8 cellular contexts compared by ENCODE assay signal in the genomic region with DNA sequence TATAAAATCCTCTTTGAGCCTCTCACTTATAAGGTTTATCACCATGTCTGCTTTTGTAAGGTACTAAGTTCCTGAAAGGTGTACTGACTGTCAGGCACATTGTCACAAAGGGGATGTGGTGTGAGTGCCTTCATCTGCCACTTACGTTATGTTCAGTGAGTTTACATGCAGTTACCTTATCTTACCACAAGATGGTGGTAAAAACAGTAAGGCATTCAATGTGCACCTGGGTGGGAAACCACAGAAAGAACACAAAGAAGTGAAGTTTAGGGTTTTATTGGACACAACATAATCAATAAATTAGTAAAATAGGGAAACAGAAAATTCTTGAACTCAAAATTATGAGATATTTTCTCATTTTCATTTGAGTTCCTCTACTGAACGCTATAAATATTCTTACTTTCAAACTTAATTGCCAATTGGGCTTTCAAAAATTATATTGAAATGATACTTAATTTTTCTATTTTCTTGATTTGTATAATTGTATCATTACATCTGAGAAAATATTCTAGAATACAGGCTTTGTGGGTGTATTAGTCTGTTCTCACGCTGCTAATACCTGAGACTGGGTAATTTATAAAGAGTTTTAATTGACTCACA.
A peak's percentile ranks its signal among the peaks of the same experiment; 100 is the strongest.
DNase-seq lines count a peak whose midpoint lies in the region; ATAC-seq, FAIRE-seq and TF ChIP-seq lines count a peak whose summit lies in the region.

No MANE protein-coding gene starts in this region.

- no peak overlapping the region for H3K4me3 Mint-ChIP-seq in glutamatergic neuron (ENCODE audit: unreplicated experiment)
- H3K4me3 Mint-ChIP-seq in stimulated activated naive B cell treated with anti-CD40 and anti-IgM and Interleukin-4, amounts not matched to agents 10 μg/mL and 1 μg/mL and 100 μg/mL, for 72 hours = no peak overlapping the region
- H3K4me3 Mint-ChIP-seq in activated T-helper 2 cell treated with anti-CD3 and anti-CD28 coated beads, Interferon-gamma antibody, Interleukin-2, Interleukin-4, amounts not matched to agents 10 μg/mL and 5 μg/mL and 100 μg/mL, durations not matched to agents 14 hours and 24 hours and 36 hours (ENCODE audit: low read depth) = no peak overlapping the region

- H3K27me3 Mint-ChIP-seq in glutamatergic neuron (ENCODE audit: unreplicated experiment) = no peaks in the 10 kb centered on the region
- no peaks in the 10 kb centered on the region for H3K27me3 Mint-ChIP-seq in stimulated activated naive B cell treated with anti-CD40 and anti-IgM and Interleukin-4, amounts not matched to agents 10 μg/mL and 1 μg/mL and 100 μg/mL, for 72 hours
- no peaks in the 10 kb centered on the region for H3K27me3 Mint-ChIP-seq in activated T-helper 2 cell treated with anti-CD3 and anti-CD28 coated beads, Interferon-gamma antibody, Interleukin-2, Interleukin-4, amounts not matched to agents 10 μg/mL and 5 μg/mL and 100 μg/mL, durations not matched to agents 14 hours and 24 hours and 36 hours (ENCODE audit: low read depth)

- H3K27ac Mint-ChIP-seq in glutamatergic neuron (ENCODE audit: unreplicated experiment) = no peak overlapping the region
- no peak overlapping the region for H3K27ac Mint-ChIP-seq in stimulated activated naive B cell treated with anti-CD40 and anti-IgM and Interleukin-4, amounts not matched to agents 10 μg/mL and 1 μg/mL and 100 μg/mL, for 72 hours
- H3K27ac Mint-ChIP-seq in activated T-helper 2 cell treated with anti-CD3 and anti-CD28 coated beads, Interferon-gamma antibody, Interleukin-2, Interleukin-4, amounts not matched to agents 10 μg/mL and 5 μg/mL and 100 μg/mL, durations not matched to agents 14 hours and 24 hours and 36 hours = no peak overlapping the region

- H3K36me3 Mint-ChIP-seq in glutamatergic neuron (ENCODE audit: unreplicated experiment) = peaks cover 4% of the 10 kb centered on the region
- no peaks in the 10 kb centered on the region for H3K36me3 Mint-ChIP-seq in stimulated activated naive B cell treated with anti-CD40 and anti-IgM and Interleukin-4, amounts not matched to agents 10 μg/mL and 1 μg/mL and 100 μg/mL, for 72 hours
- H3K36me3 Mint-ChIP-seq in activated T-helper 2 cell treated with anti-CD3 and anti-CD28 coated beads, Interferon-gamma antibody, Interleukin-2, Interleukin-4, amounts not matched to agents 10 μg/mL and 5 μg/mL and 100 μg/mL, durations not matched to agents 14 hours and 24 hours and 36 hours (ENCODE audit: low read depth) = no peaks in the 10 kb centered on the region

- ATAC-seq in HG02678 (IDR thresholded peaks at IDR 0.05; ENCODE audit: unreplicated experiment) = peak; percentile 94
- ATAC-seq in stimulated activated naive B cell treated with anti-CD40 and anti-IgM and Interleukin-4, amounts not matched to agents 10 μg/mL and 1 μg/mL and 100 μg/mL, for 72 hours (replicated peaks) = peak; percentile 82 to 85

- no peaks in the 10 kb centered on the region for H3K4me1 Mint-ChIP-seq in glutamatergic neuron (ENCODE audit: low read depth, unreplicated experiment)
- H3K4me1 Mint-ChIP-seq in stimulated activated naive B cell treated with anti-CD40 and anti-IgM and Interleukin-4, amounts not matched to agents 10 μg/mL and 1 μg/mL and 100 μg/mL, for 72 hours = no peaks in the 10 kb centered on the region
- H3K4me1 Mint-ChIP-seq in activated T-helper 2 cell treated with anti-CD3 and anti-CD28 coated beads, Interferon-gamma antibody, Interleukin-2, Interleukin-4, amounts not matched to agents 10 μg/mL and 5 μg/mL and 100 μg/mL, durations not matched to agents 14 hours and 24 hours and 36 hours (ENCODE audit: low read depth) = no peaks in the 10 kb centered on the region

- intact Hi-C loops in activated T-helper 2 cell treated with anti-CD3 and anti-CD28 coated beads, Interferon-gamma antibody, Interleukin-2, Interleukin-4, amounts not matched to agents 10 μg/mL and 5 μg/mL and 100 μg/mL, durations not matched to agents 14 hours and 24 hours and 36 hours (cut with micrococcal nuclease) = no loop called here

- in situ Hi-C loops in GM13976 (cut with MboI; ENCODE audit: low sequenced_read_pairs, unreplicated experiment) = no loop called here

- FAIRE-seq in A204.1 (lab: Jason Lieb, UNC) = peak; percentile 68

- peak; percentile 58 for TF ChIP-seq CTCF in GM13976 (IDR thresholded peaks at IDR 0.05; ENCODE audit: borderline replicate concordance, control extremely low read depth, extremely low read depth, insufficient read depth, missing control alignments)
- peak; percentile 92 for TF ChIP-seq CTCF in glutamatergic neuron (IDR thresholded peaks at IDR 0.05; ENCODE audit: partially characterized antibody, unreplicated experiment)

- H3K9me3 Mint-ChIP-seq in glutamatergic neuron (ENCODE audit: unreplicated experiment) = no peaks in the 10 kb centered on the region
- no peaks in the 10 kb centered on the region for H3K9me3 Mint-ChIP-seq in stimulated activated naive B cell treated with anti-CD40 and anti-IgM and Interleukin-4, amounts not matched to agents 10 μg/mL and 1 μg/mL and 100 μg/mL, for 72 hours
- peaks cover 2% of the 10 kb centered on the region for H3K9me3 Mint-ChIP-seq in activated T-helper 2 cell treated with anti-CD3 and anti-CD28 coated beads, Interferon-gamma antibody, Interleukin-2, Interleukin-4, amounts not matched to agents 10 μg/mL and 5 μg/mL and 100 μg/mL, durations not matched to agents 14 hours and 24 hours and 36 hours

- peak; percentile 39 for DNase-seq in GM13976 (ENCODE audit: low spot score)
- DNase-seq in NCI-H1048 (lab: John Stamatoyannopoulos, UW) = peak; percentile 16
- peak; percentile 3 for DNase-seq in UCSD-AML1 (lab: John Stamatoyannopoulos, UW; ENCODE audit: unreplicated experiment)
- DNase-seq in glutamatergic neuron = no peak
- DNase-seq in stimulated activated naive B cell treated with anti-CD40 and anti-IgM and Interleukin-4, amounts not matched to agents 10 μg/mL and 1 μg/mL and 100 μg/mL, for 72 hours = no peak
- no peak for DNase-seq in activated T-helper 2 cell treated with anti-CD3 and anti-CD28 coated beads, Interferon-gamma antibody, Interleukin-2, Interleukin-4, amounts not matched to agents 10 μg/mL and 5 μg/mL and 100 μg/mL, durations not matched to agents 14 hours and 24 hours and 36 hours (ENCODE audit: low spot score)

Comparison
In these comparisons a context has a peak if more than half of its experiments do, and no peak if none do; other contexts are left out.
1. DNase-seq: peak in GM13976 (single experiment), NCI-H1048 (single experiment) and UCSD-AML1 (single experiment); none in glutamatergic neuron (single experiment), stimulated activated naive B cell treated with anti-CD40 and anti-IgM and Interleukin-4, amounts not matched to agents 10 μg/mL and 1 μg/mL and 100 μg/mL, for 72 hours (single experiment) and activated T-helper 2 cell treated with anti-CD3 and anti-CD28 coated beads, Interferon-gamma antibody, Interleukin-2, Interleukin-4, amounts not matched to agents 10 μg/mL and 5 μg/mL and 100 μg/mL, durations not matched to agents 14 hours and 24 hours and 36 hours (single experiment).